9 cellular contexts compared by ENCODE assay signal in genomic region chr13:112072531-112073244, GRCh38. TPM values are rescaled to one million over a fixed set of nuclear protein-coding genes. Genes with fewer than 3 reads are reported as not detected.
A peak's percentile ranks its signal among the peaks of the same experiment; 100 is the strongest.
DNase-seq lines count a peak whose midpoint lies in the region; TF ChIP-seq lines count a peak whose summit lies in the region.
"Had no signal": no experiment of that assay in that cellular context is flagged by ENCODE, and none has a peak within 500 bp of the region (broad histone marks: within the 10 kb centered on the region; RNA-seq: fewer than 3 reads in every experiment).

No MANE protein-coding gene starts in this region.

- no peak overlapping the region for H3K27ac ChIP-seq in mesodermal cell (ENCODE audit: low read depth, low read length, severe bottlenecking)
- no peak overlapping the region for H3K27ac ChIP-seq in tibial nerve
- no peak overlapping the region for H3K27ac ChIP-seq in colonic mucosa

- H3K4me1 ChIP-seq in mesodermal cell (ENCODE audit: control insufficient read depth, insufficient read depth, low read length, poor library complexity, severe bottlenecking), result peaks cover 9% of the 10 kb centered on the region
- peaks cover 0 to 28% (median 8%) of the 10 kb centered on the region in 4 donors for H3K4me1 ChIP-seq in tibial nerve
- no peaks in the 10 kb centered on the region for H3K4me1 ChIP-seq in colonic mucosa

- intact Hi-C loops in colonic mucosa (cut with DNase I), result no loop called here

- TF ChIP-seq EP300 in tibial nerve (IDR thresholded peaks at IDR 0.05), result no peak

- H3K27me3 ChIP-seq in tibial nerve (peaks cover 7 to 90% of the 10 kb centered on the region in 2 donors), colonic mucosa (peaks cover 78% of the 10 kb centered on the region)

- H3K9ac ChIP-seq in colonic mucosa (ENCODE audit: low read depth in 2 of 2, low read length in 2 of 2), result no peak overlapping the region

- DNase-seq in C1 segment of cervical spinal cord (lab: John Stamatoyannopoulos, UW), result peak in 8 of 14 donors; percentile 15 to 71 (median 33)
- DNase-seq in NCI-H1105 (lab: John Stamatoyannopoulos, UW), result peak; percentile 99
- DNase-seq in astrocyte of the hippocampus (ENCODE audit: low read depth, low spot score), result peak; percentile 68
- DNase-seq in putamen (ENCODE audit: low spot score), result no peak
- no peak for DNase-seq in tibial nerve (ENCODE audit: low spot score in 2 of 2)
- no peak for DNase-seq in Kasumi-1 (lab: John Stamatoyannopoulos, UW)
- no peak for DNase-seq in colonic mucosa

- TF ChIP-seq POLR2A in tibial nerve (IDR thresholded peaks at IDR 0.05), result no peak

- H3K36me3 ChIP-seq in mesodermal cell (ENCODE audit: control insufficient read depth, insufficient read depth, low read length), result no peaks in the 10 kb centered on the region
- no peaks in the 10 kb centered on the region for H3K36me3 ChIP-seq in tibial nerve
- no peaks in the 10 kb centered on the region for H3K36me3 ChIP-seq in colonic mucosa

- H3K9me3 ChIP-seq in mesodermal cell (ENCODE audit: control insufficient read depth, low read length) (no peaks in the 10 kb centered on the region), tibial nerve (no peaks in the 10 kb centered on the region), colonic mucosa (no peaks in the 10 kb centered on the region)

- WGBS in mesodermal cell (ENCODE audit: insufficient coverage in 2 of 2), 2 experiments, result 0% methylated on average over 43 to 59 of the region's 77 CpGs
- 2% methylated on average over 28 to 61 of the region's 77 CpGs for WGBS in tibial nerve, 2 donors

- TF ChIP-seq CTCF in tibial nerve (IDR thresholded peaks at IDR 0.05) (no peak), colonic mucosa (IDR thresholded peaks at IDR 0.05) (no peak)

- H3K4me3 ChIP-seq in mesodermal cell (ENCODE audit: extremely low read depth, insufficient read depth, low read length, poor library complexity, severe bottlenecking), result peak overlapping the region; percentile 33
- H3K4me3 ChIP-seq in tibial nerve, result peak overlapping the region in 1 of 4 donors; percentile 27
- no peak overlapping the region for H3K4me3 ChIP-seq in colonic mucosa

RNA-seq across cellular contexts. Expression of gene SOX1, which starts 5.7 kb away (rescaled TPM):
- polyA plus RNA-seq in mesodermal cell (2013, experiment 1 of 2), result 0.29 TPM
- 0.25 TPM for polyA plus RNA-seq in mesodermal cell (2013, experiment 2 of 2)
- total RNA-seq in tibial nerve (not detected), colonic mucosa (not detected)
- total RNA-seq: epithelial cell of proximal tubule had no signal

Comparison
In these comparisons a context has a peak if more than half of its experiments do, and no peak if none do; other contexts are left out.
1. DNase-seq: peak in C1 segment of cervical spinal cord (8 of 14), NCI-H1105 (single experiment) and astrocyte of the hippocampus (single experiment); none in putamen (single experiment), tibial nerve (0 of 2), Kasumi-1 (0 of 2) and colonic mucosa (single experiment).